Comparison of ENCODE assay signal across 9 cellular contexts in the genomic region with DNA sequence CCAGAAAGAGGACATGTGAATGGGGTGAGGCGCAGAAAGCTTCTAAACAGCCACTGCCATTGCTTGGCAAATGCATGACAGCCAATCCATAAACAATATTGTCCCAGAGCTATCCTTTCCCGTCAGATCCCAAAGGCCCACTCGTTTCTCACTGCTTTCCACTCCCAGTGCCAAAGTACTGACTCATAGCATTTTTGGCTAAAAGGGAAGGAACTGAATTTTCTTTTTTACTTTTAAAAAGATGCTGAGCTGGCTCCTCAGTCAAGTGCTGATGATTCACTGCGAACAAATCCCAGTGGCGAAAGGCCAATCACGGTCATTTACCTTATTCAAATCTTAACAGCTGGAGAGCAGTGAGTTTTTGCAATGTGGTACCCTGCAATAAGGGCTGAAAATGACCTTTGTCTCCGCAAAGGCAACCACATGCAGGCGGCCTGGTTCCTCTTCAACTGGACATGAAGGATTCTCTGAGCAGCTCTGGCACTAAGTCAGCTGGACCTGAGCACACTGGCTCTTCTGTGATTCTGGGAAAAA.
DNase-seq lines count a peak whose midpoint lies in the region; ATAC-seq and TF ChIP-seq lines count a peak whose summit lies in the region.
"Had no signal": no experiment of that assay in that cellular context is flagged by ENCODE, and none has a peak within 500 bp of the region (broad histone marks: within the 10 kb centered on the region; RNA-seq: fewer than 3 reads in every experiment).

No MANE protein-coding gene starts in this region.

- WGBS in psoas muscle, 3 donors, result 33 to 59% (median 41%) methylated on average over 8 of the region's 8 CpGs

- ATAC-seq in Right ventricle myocardium superior (ENCODE audit: poor library complexity) (peak; percentile 86), psoas muscle (peak; percentile 41 to 76 (median 71)), GM18511 (IDR thresholded peaks at IDR 0.05; ENCODE audit: unreplicated experiment) (no peak), GM18498 (IDR thresholded peaks at IDR 0.05; ENCODE audit: unreplicated experiment) (no peak)
- ATAC-seq in activated CD4-positive, CD25-positive, alpha-beta regulatory T cell treated with anti-CD3 and anti-CD28 coated beads, Interleukin-2, amount 50 U/mL, for 24 hours, result no peak

- H3K9me3 ChIP-seq in psoas muscle, result no peaks in the 10 kb centered on the region

- H3K27ac ChIP-seq in psoas muscle, result peak overlapping the region; percentile 71
- H3K27ac ChIP-seq: neural progenitor cell had no signal

- no peak for TF ChIP-seq CTCF in psoas muscle (IDR thresholded peaks at IDR 0.05)

- H3K4me1 ChIP-seq in psoas muscle, result peaks cover 5% of the 10 kb centered on the region

- DNase-seq in Ammon's horn (ENCODE audit: low spot score) (peak; percentile 65), amniotic stem cell (lab: John Stamatoyannopoulos, UW) (peak; percentile 64), Right ventricle myocardium superior (peak; percentile 81), psoas muscle (peak; percentile 79 to 81), 8988T (no peak)

- no peak overlapping the region for H3K4me3 ChIP-seq in psoas muscle
- H3K4me3 ChIP-seq: neural progenitor cell had no signal

- no peaks in the 10 kb centered on the region for H3K27me3 ChIP-seq in psoas muscle (ENCODE audit: insufficient read depth in 3 of 3, low read length in 2 of 3)
- H3K27me3 ChIP-seq: neural progenitor cell had no signal

- intact Hi-C loops in Right ventricle myocardium superior (cut with DNase I) (loop anchor here (2.0 kb wide), 1 partner anchor 297 kb away; no protein-coding TSS in a partner anchor), psoas muscle (cut with DNase I) (loop anchor here (2.0 to 10.0 kb wide), 3 partner anchors 153 to 755 kb away; a partner anchor contains a TSS)

- H3K36me3 ChIP-seq in psoas muscle (ENCODE audit: insufficient read depth in 1 of 2, low read depth in 1 of 2), result no peaks in the 10 kb centered on the region
- H3K36me3 ChIP-seq: neural progenitor cell had no signal

Comparison
In these comparisons a context has a peak if more than half of its experiments do, and no peak if none do; other contexts are left out.
1. ATAC-seq: peak in Right ventricle myocardium superior (single experiment) and psoas muscle (4 of 4); none in GM18511 (single experiment), activated CD4-positive, CD25-positive, alpha-beta regulatory T cell treated with anti-CD3 and anti-CD28 coated beads, Interleukin-2, amount 50 U/mL, for 24 hours (0 of 2) and GM18498 (single experiment).